8 cellular contexts compared by ENCODE assay signal in genomic region chr18:79680891-79681339, GRCh38. TPM values are rescaled to one million over a fixed set of nuclear protein-coding genes. Genes with fewer than 3 reads are reported as not detected.
DNase-seq lines count a peak whose midpoint lies in the region; ATAC-seq and TF ChIP-seq lines count a peak whose summit lies in the region.

No MANE protein-coding gene starts in this region.

- no peak overlapping the region for H2AFZ ChIP-seq in SU-DHL-6 (ENCODE audit: low read depth, low read length, severe bottlenecking)

- H3F3A ChIP-seq in SU-DHL-6 (ENCODE audit: insufficient read depth): no peaks in the 10 kb centered on the region

- H3K27ac ChIP-seq in SU-DHL-6 (ENCODE audit: low read depth, low read length) (no peak overlapping the region), rectal smooth muscle tissue (ENCODE audit: low read depth, low read length) (no peak overlapping the region)

- H3K9ac ChIP-seq in SU-DHL-6 (ENCODE audit: low read length) (peak overlapping the region; percentile 83), rectal smooth muscle tissue (ENCODE audit: low read length) (peak overlapping the region; percentile 45)

- H3K27me3 ChIP-seq in SU-DHL-6 (ENCODE audit: low read length) (no peaks in the 10 kb centered on the region), rectal smooth muscle tissue (ENCODE audit: control insufficient read depth, insufficient read depth, low read length) (no peaks in the 10 kb centered on the region)

- H3K4me3 ChIP-seq in GM12865 (ENCODE audit: low read depth, low read length): peak overlapping the region; percentile 70
- H3K4me3 ChIP-seq in SU-DHL-6 (ENCODE audit: insufficient read depth, low read length, poor library complexity, severe bottlenecking): peak overlapping the region; percentile 65
- H3K4me3 ChIP-seq in fibroblast of the aortic adventitia (ENCODE audit: low read depth, low read length): peak overlapping the region; percentile 86
- H3K4me3 ChIP-seq in rectal smooth muscle tissue (ENCODE audit: low read length): peak overlapping the region; percentile 89

- TF ChIP-seq CTCF in GM12865 (IDR thresholded peaks at IDR 0.05; ENCODE audit: insufficient read depth, low read depth, low read length, missing control alignments): no peak
- TF ChIP-seq CTCF in SU-DHL-6 (IDR thresholded peaks at IDR 0.05; ENCODE audit: insufficient read depth, low read length, poor library complexity, severe bottlenecking): no peak
- TF ChIP-seq CTCF in fibroblast of the aortic adventitia (IDR thresholded peaks at IDR 0.05; ENCODE audit: insufficient read depth, low read length): no peak

- H3K79me2 ChIP-seq in SU-DHL-6 (ENCODE audit: insufficient read depth, low read length): peaks cover 65% of the 10 kb centered on the region

- peaks cover 23% of the 10 kb centered on the region; the same call in 1 of the 2 replicates for H4K20me1 ChIP-seq in SU-DHL-6 (ENCODE audit: low read depth, low read length)

- ATAC-seq in GM21526 (IDR thresholded peaks at IDR 0.05; ENCODE audit: low FRiP score, unreplicated experiment) (no peak), GM21528 (IDR thresholded peaks at IDR 0.05; ENCODE audit: low FRiP score, unreplicated experiment) (no peak)

- no peaks in the 10 kb centered on the region for H3K9me3 ChIP-seq in SU-DHL-6 (ENCODE audit: insufficient read depth, low read length)

- H3K4me1 ChIP-seq in rectal smooth muscle tissue (ENCODE audit: control insufficient read depth, insufficient read depth, low read length): peaks cover 18% of the 10 kb centered on the region

- H3K4me2 ChIP-seq in SU-DHL-6 (ENCODE audit: low read depth, low read length, poor library complexity, severe bottlenecking): peak overlapping the region; percentile 75

- H3K36me3 ChIP-seq in SU-DHL-6 (ENCODE audit: low read length) (peaks cover 3% of the 10 kb centered on the region; the same call in 1 of the 2 replicates), rectal smooth muscle tissue (ENCODE audit: control insufficient read depth, insufficient read depth, low read length) (peaks cover 7% of the 10 kb centered on the region)

- no peaks in the 10 kb centered on the region for H3K9me2 ChIP-seq in SU-DHL-6 (replicated peaks; ENCODE audit: insufficient read depth, low read length)

- DNase-seq in GM12865 (ENCODE audit: low read depth) (no peak), fibroblast of the aortic adventitia (ENCODE audit: low read depth) (no peak), occipital lobe (lab: John Stamatoyannopoulos, UW) (no peak), NOMO-1 treated with dmso at 0.1 percent for 144 hours (lab: John Stamatoyannopoulos, UW; ENCODE audit: unreplicated experiment) (no peak)

RNA-seq across cellular contexts. Expression of gene CTDP1, which starts 1.3 kb away (rescaled TPM):
- 14.1 and 15.5 TPM in 2 replicates for total RNA-seq in fibroblast of the aortic adventitia (ENCODE audit: low replicate concordance)
- 14.5 TPM for total RNA-seq in occipital lobe
